ENCODE assay signal across 1 cellular context in genomic region chr9:129635099-129635803, GRCh38.
TF ChIP-seq lines count a peak whose summit lies in the region.

No MANE protein-coding gene starts in this region.

TF ChIP-seq in HepG2, 621 proteins besides CTCF, POLR2A, EP300 and RAD21:
- TF ChIP-seq KLF6 (CRISPR knock-in tag; IDR thresholded peaks at IDR 0.05), result no peak
- TF ChIP-seq IKZF5 (CRISPR knock-in tag; IDR thresholded peaks at IDR 0.05), result no peak
- TF ChIP-seq RBFOX2 (IDR thresholded peaks at IDR 0.05; ENCODE audit: low read depth, low read length), result peak; percentile 67
- no peak for TF ChIP-seq ZNF20 (CRISPR knock-in tag; IDR thresholded peaks at IDR 0.05)
- no peak for TF ChIP-seq KDM3A (CRISPR knock-in tag; IDR thresholded peaks at IDR 0.05; ENCODE audit: low read depth)
- TF ChIP-seq POLR2G (IDR thresholded peaks at IDR 0.05; ENCODE audit: low read depth, low read length), result 0 out of 2 replicates have a peak, but pooled peaks have one; percentile 12
- TF ChIP-seq ZFP91 (CRISPR knock-in tag; IDR thresholded peaks at IDR 0.05; ENCODE audit: borderline replicate concordance), result peak; percentile 15; the same call in 1 of the 2 replicates
- no peak for TF ChIP-seq NR2C2 (CRISPR knock-in tag; IDR thresholded peaks at IDR 0.05; ENCODE audit: borderline replicate concordance)
- no peak for TF ChIP-seq KDM5B (CRISPR knock-in tag; IDR thresholded peaks at IDR 0.05; ENCODE audit: borderline replicate concordance)
- 0 out of 2 replicates have a peak, but pooled peaks have one; percentile 52 for TF ChIP-seq PAF1 (CRISPR knock-in tag; IDR thresholded peaks at IDR 0.05)
- TF ChIP-seq AGO2 (optimal IDR thresholded peaks at IDR 0.05; ENCODE audit: low read depth, low read length), result peak; percentile 78
- no peak for TF ChIP-seq ZNF776 (CRISPR knock-in tag; IDR thresholded peaks at IDR 0.05)
- TF ChIP-seq, protein P1, sequence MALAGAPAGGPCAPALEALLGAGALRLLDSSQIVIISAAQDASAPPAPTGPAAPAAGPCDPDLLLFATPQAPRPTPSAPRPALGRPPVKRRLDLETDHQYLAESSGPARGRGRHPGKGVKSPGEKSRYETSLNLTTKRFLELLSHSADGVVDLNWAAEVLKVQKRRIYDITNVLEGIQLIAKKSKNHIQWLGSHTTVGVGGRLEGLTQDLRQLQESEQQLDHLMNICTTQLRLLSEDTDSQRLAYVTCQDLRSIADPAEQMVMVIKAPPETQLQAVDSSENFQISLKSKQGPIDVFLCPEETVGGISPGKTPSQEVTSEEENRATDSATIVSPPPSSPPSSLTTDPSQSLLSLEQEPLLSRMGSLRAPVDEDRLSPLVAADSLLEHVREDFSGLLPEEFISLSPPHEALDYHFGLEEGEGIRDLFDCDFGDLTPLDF (CRISPR knock-in tag; IDR thresholded peaks at IDR 0.05), result no peak
